In genomic region chr3:128879125-128879969, GRCh38 we compare ENCODE assay signal across 1 cellular context.
TF ChIP-seq lines count a peak whose summit lies in the region.

Gene ACAD9 (plus strand): TSS chr3:128879620. CDS start chr3:128879692, 72 bp downstream.

TF ChIP-seq in A549, 52 proteins besides CTCF, POLR2A, EP300 and RAD21 (continued from another document):
- TF ChIP-seq BCL3 (IDR thresholded peaks at IDR 0.05): peak; percentile 68; the same call in 1 of the 3 replicates
